Comparison of ENCODE assay signal across 8 cellular contexts in genomic region chr3:67018105-67018788, GRCh38. TPM values are rescaled to one million over a fixed set of nuclear protein-coding genes. Genes with fewer than 3 reads are reported as not detected.
DNase-seq lines count a peak whose midpoint lies in the region; ATAC-seq and TF ChIP-seq lines count a peak whose summit lies in the region.

No MANE protein-coding gene starts in this region.

- no peak overlapping the region for H3K27ac ChIP-seq in IMR-90 (ENCODE audit: insufficient read depth, low read length)
- H3K27ac ChIP-seq in GM23248 = no peak overlapping the region

- H3K9me2 ChIP-seq in GM23248 (ENCODE audit: insufficient read depth) = no peaks in the 10 kb centered on the region

- H3K27me3 ChIP-seq in IMR-90 (ENCODE audit: control insufficient read depth, insufficient read depth, low read length) (no peaks in the 10 kb centered on the region), GM23248 (replicated peaks; ENCODE audit: insufficient read depth) (no peaks in the 10 kb centered on the region)

- no peak overlapping the region for H3K4me2 ChIP-seq in IMR-90 (ENCODE audit: low read depth, low read length)
- no peak overlapping the region for H3K4me2 ChIP-seq in GM23248 (ENCODE audit: unreplicated experiment)

- H3K14ac ChIP-seq in IMR-90 (replicated peaks; ENCODE audit: low read depth, low read length) = no peak overlapping the region

- H3F3A ChIP-seq in GM23248 (ENCODE audit: insufficient read depth) = no peaks in the 10 kb centered on the region

- H3K4me1 ChIP-seq in IMR-90 (ENCODE audit: control insufficient read depth, insufficient read depth, low read length) (peaks cover 7% of the 10 kb centered on the region; the same call in 1 of the 2 replicates), GM23248 (ENCODE audit: insufficient read depth) (no peaks in the 10 kb centered on the region)

- intact Hi-C loops in IMR-90 (cut with micrococcal nuclease) = no loop called here

- ATAC-seq in IMR-90 (ENCODE audit: low read depth) = peak; percentile 44
- ATAC-seq in GM21717 (IDR thresholded peaks at IDR 0.05; ENCODE audit: unreplicated experiment) = no peak

- POLR2A ChIA-PET in IMR-90 (lab: Charles Lee; ENCODE audit: unreplicated experiment) = no interaction called here

- TF ChIP-seq RAD21 in IMR-90 (IDR thresholded peaks at IDR 0.05; ENCODE audit: low read length) = no peak

- H2AK5ac ChIP-seq in IMR-90 (ENCODE audit: low read depth, low read length) = no peak overlapping the region

- no peak overlapping the region for H2BK5ac ChIP-seq in IMR-90 (ENCODE audit: low read depth, low read length, poor library complexity, severe bottlenecking)

- H2BK20ac ChIP-seq in IMR-90 (ENCODE audit: low read depth, low read length) = no peak overlapping the region

- H2AFZ ChIP-seq in IMR-90 (replicated peaks; ENCODE audit: low read length, poor library complexity) = peak overlapping the region; percentile 66
- no peak overlapping the region; the same call in 1 of the 2 replicates for H2AFZ ChIP-seq in GM23248

- H4K8ac ChIP-seq in IMR-90 (ENCODE audit: low read depth in 2 of 2, low read length in 2 of 2) = peak overlapping the region in 1 of 2 experiments; percentile 63; a peak in 1 of 4 replicates

- no peak overlapping the region for H3K18ac ChIP-seq in IMR-90 (ENCODE audit: low read depth, low read length)

- H3K56ac ChIP-seq in IMR-90 (ENCODE audit: extremely low read depth, insufficient read depth, low read length) = no peak overlapping the region

- no peak overlapping the region for H3K4ac ChIP-seq in IMR-90 (ENCODE audit: low read depth, low read length)

- BruUV-seq in IMR-90 (replicated peaks; lab: Mats Ljungman, UMichigan) = no TSS peak

- dilution Hi-C loops in IMR-90 (cut with HindIII; ENCODE audit: low sequenced_read_pairs, unreplicated experiment) = no loop called here

- no peaks in the 10 kb centered on the region for H3K79me1 ChIP-seq in IMR-90 (ENCODE audit: low read depth in 1 of 2, low read length in 2 of 2)

- no peak overlapping the region for H3K9ac ChIP-seq in IMR-90 (ENCODE audit: low read depth, low read length)
- H3K9ac ChIP-seq in GM23248 = no peak overlapping the region

- H3K9me1 ChIP-seq in IMR-90 (ENCODE audit: insufficient read depth, low read length) = no peaks in the 10 kb centered on the region

- H2AK9ac ChIP-seq in IMR-90 (replicated peaks; ENCODE audit: low read depth, low read length, poor library complexity) = no peak overlapping the region

- no peak for TF ChIP-seq POLR2A in IMR-90 (IDR thresholded peaks at IDR 0.05; ENCODE audit: low read depth, low read length)

- H3K36me3 ChIP-seq in IMR-90 (ENCODE audit: control insufficient read depth, insufficient read depth, low read length) (no peaks in the 10 kb centered on the region), GM23248 (ENCODE audit: low read depth) (no peaks in the 10 kb centered on the region)

- TF ChIP-seq CTCF in IMR-90 (conservative IDR thresholded peaks at IDR 0.05; ENCODE audit: low read depth, low read length) (no peak), fibroblast of the aortic adventitia (IDR thresholded peaks at IDR 0.05; ENCODE audit: insufficient read depth, low read length) (no peak)

- in situ Hi-C loops in IMR-90 (cut with MboI; ENCODE audit: low sequenced_read_pairs) (no loop called here), GM23248 (cut with MboI) (no loop called here)

- peak; percentile 18 for DNase-seq in stimulated activated CD4-positive, alpha-beta T cell treated with anti-CD3 and anti-CD28 coated beads, Interleukin-15, amount 100 ng/mL, for 24 hours
- no peak for DNase-seq in stimulated activated CD4-positive, alpha-beta T cell treated with anti-CD3 and anti-CD28 coated beads, Interleukin-12 subunit alpha, Interleukin-12 subunit beta, amount 100 ng/mL, for 4 hours
- DNase-seq in IMR-90 (no peak), fibroblast of the aortic adventitia (ENCODE audit: low read depth) (peak; percentile 44), GM23248 (no peak), iPS-NIHi11 (ENCODE audit: low spot score) (no peak), NOMO-1 treated with dmso at 0.1 percent for 144 hours (lab: John Stamatoyannopoulos, UW; ENCODE audit: unreplicated experiment) (no peak)

- 4% methylated on average over 10 of the region's 12 CpGs; no CpG with 5 or more reads in 1 of the 2 experiments for WGBS in IMR-90 (ENCODE audit: extremely low coverage in 2 of 2, insufficient read length in 1 of 2), 2 experiments
- WGBS in GM23248 (ENCODE audit: low coverage in 1 of 2, low lambda C conversion rate in 2 of 2, missing lambda C conversion rate in 2 of 2), 2 experiments = 20 to 23% methylated on average over 12 of the region's 12 CpGs

- no peaks in the 10 kb centered on the region for H3K9me3 ChIP-seq in IMR-90 (ENCODE audit: control insufficient read depth, insufficient read depth, low read length)
- no peaks in the 10 kb centered on the region for H3K9me3 ChIP-seq in GM23248 (ENCODE audit: low read depth)

- H3K23ac ChIP-seq in IMR-90 (ENCODE audit: low read depth, low read length) = no peak overlapping the region

- 0 out of 2 replicates have a peak overlapping the region, but pooled peaks have one; percentile 4 for H2BK120ac ChIP-seq in IMR-90 (ENCODE audit: low read depth, low read length)

- no peak overlapping the region for H3K4me3 ChIP-seq in IMR-90 (ENCODE audit: insufficient read depth, low read depth, low read length)
- H3K4me3 ChIP-seq in fibroblast of the aortic adventitia (ENCODE audit: low read depth, low read length) = no peak overlapping the region
- no peak overlapping the region for H3K4me3 ChIP-seq in GM23248

- no peak overlapping the region for H4K5ac ChIP-seq in IMR-90 (ENCODE audit: low read depth, low read length)

- H3K79me2 ChIP-seq in GM23248 (ENCODE audit: insufficient read depth) = no peaks in the 10 kb centered on the region

- H4K91ac ChIP-seq in IMR-90 (ENCODE audit: insufficient read depth, low read depth, low read length) = no peak overlapping the region

- H4K20me1 ChIP-seq in IMR-90 (ENCODE audit: insufficient read depth, low read length) (no peaks in the 10 kb centered on the region), GM23248 (ENCODE audit: insufficient read depth) (no peaks in the 10 kb centered on the region)

- H2BK15ac ChIP-seq in IMR-90 (ENCODE audit: low read depth, low read length) = no peak overlapping the region

- CTCF ChIA-PET in IMR-90 (lab: Yijun Ruan, JAX) = interaction anchor here (0.6 kb wide), 2 partner anchors 9 to 12 kb away, joined by 3 read pairs; no protein-coding TSS in a partner anchor

TF ChIP-seq in IMR-90, 13 proteins besides CTCF, POLR2A, EP300 and RAD21:
- TF ChIP-seq BHLHE40 (IDR thresholded peaks at IDR 0.05; ENCODE audit: low read depth, low read length) (no peak), CEBPB (IDR thresholded peaks at IDR 0.05; ENCODE audit: low read depth, low read length) (no peak), RFX5 (IDR thresholded peaks at IDR 0.05; ENCODE audit: low read depth, low read length) (no peak), NFE2L2 (IDR thresholded peaks at IDR 0.05; ENCODE audit: low read depth, low read length) (no peak), FOS (IDR thresholded peaks at IDR 0.05; ENCODE audit: low read depth, low read length) (no peak), MAZ (IDR thresholded peaks at IDR 0.05; ENCODE audit: borderline replicate concordance, low read depth, low read length) (no peak), MAFK (IDR thresholded peaks at IDR 0.05; ENCODE audit: low read depth, low read length) (no peak), MXI1 (IDR thresholded peaks at IDR 0.05; ENCODE audit: borderline replicate concordance, low read depth, low read length) (no peak), RCOR1 (IDR thresholded peaks at IDR 0.05; ENCODE audit: insufficient replicate concordance, low read length) (no peak), SMC3 (IDR thresholded peaks at IDR 0.05; ENCODE audit: low read depth, low read length) (no peak), CHD1 (IDR thresholded peaks at IDR 0.05; ENCODE audit: low read depth, low read length) (no peak)
- TF ChIP-seq, protein P1, sequence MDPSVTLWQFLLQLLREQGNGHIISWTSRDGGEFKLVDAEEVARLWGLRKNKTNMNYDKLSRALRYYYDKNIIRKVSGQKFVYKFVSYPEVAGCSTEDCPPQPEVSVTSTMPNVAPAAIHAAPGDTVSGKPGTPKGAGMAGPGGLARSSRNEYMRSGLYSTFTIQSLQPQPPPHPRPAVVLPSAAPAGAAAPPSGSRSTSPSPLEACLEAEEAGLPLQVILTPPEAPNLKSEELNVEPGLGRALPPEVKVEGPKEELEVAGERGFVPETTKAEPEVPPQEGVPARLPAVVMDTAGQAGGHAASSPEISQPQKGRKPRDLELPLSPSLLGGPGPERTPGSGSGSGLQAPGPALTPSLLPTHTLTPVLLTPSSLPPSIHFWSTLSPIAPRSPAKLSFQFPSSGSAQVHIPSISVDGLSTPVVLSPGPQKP (IDR thresholded peaks at IDR 0.05; ENCODE audit: borderline replicate concordance, low read depth, low read length) = no peak
- TF ChIP-seq, protein P2, sequence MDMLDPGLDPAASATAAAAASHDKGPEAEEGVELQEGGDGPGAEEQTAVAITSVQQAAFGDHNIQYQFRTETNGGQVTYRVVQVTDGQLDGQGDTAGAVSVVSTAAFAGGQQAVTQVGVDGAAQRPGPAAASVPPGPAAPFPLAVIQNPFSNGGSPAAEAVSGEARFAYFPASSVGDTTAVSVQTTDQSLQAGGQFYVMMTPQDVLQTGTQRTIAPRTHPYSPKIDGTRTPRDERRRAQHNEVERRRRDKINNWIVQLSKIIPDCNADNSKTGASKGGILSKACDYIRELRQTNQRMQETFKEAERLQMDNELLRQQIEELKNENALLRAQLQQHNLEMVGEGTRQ (IDR thresholded peaks at IDR 0.05; ENCODE audit: low read depth, low read length) = no peak

RNA-seq across cellular contexts. Expression of gene KBTBD8, which starts 20.1 kb away (rescaled TPM):
- total RNA-seq in IMR-90 (2012; rRNA removed) (8.6 and 15.0 TPM in 2 replicates), fibroblast of the aortic adventitia (ENCODE audit: low replicate concordance) (1.1 and 9.8 TPM in 2 replicates)
- polyA plus RNA-seq in IMR-90 (2012; rRNA removed) (1.5 and 1.8 TPM in 2 replicates), GM23248 (2016; fragmentation: Nextera tagmentation; extraction: Ambion mirVana) (0.26 and 1.1 TPM in 2 replicates)
- polyA plus RNA-seq in IMR-90 (2012; cell fraction: cytosol; rRNA removed) = 0.28 and 0.75 TPM in 2 replicates
- 1.1 and 9.5 TPM in 2 replicates for polyA plus RNA-seq in IMR-90 (2012; cell fraction: nucleus; rRNA removed; ENCODE audit: low replicate concordance)
- 0.76 and 0.86 TPM in 2 replicates for total RNA-seq in GM23248 (2014; rRNA removed; shearing (Covaris generic))

Comparison
In these comparisons a context has a peak if more than half of its experiments do, and no peak if none do; other contexts are left out.
1. DNase-seq: peak in stimulated activated CD4-positive, alpha-beta T cell treated with anti-CD3 and anti-CD28 coated beads, Interleukin-15, amount 100 ng/mL, for 24 hours (single experiment) and fibroblast of the aortic adventitia (single experiment); none in stimulated activated CD4-positive, alpha-beta T cell treated with anti-CD3 and anti-CD28 coated beads, Interleukin-12 subunit alpha, Interleukin-12 subunit beta, amount 100 ng/mL, for 4 hours (single experiment), IMR-90 (single experiment), GM23248 (single experiment), iPS-NIHi11 (single experiment) and NOMO-1 treated with dmso at 0.1 percent for 144 hours (single experiment).